Comparison of ENCODE assay signal across 4 cellular contexts in the genomic region with DNA sequence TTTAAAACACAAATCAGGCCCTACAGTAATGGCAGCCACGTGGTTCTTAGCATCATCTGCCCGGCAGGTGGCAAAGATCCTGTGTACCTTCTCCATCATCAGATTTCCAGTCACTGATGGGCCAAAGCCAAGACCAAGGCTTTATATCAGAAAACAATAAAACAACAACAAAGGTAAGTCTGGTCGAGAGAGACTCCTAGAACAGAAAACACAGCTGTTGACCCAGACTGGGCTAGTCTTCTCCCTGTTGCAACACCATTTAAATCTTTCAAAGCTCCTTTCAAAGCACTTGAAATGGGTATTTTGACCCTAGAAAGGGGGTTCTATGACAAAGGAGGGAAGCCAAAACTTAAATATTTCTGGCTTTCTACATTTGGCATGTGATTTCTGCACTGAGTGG.
"Had no signal": no experiment of that assay in that cellular context is flagged by ENCODE, and none has a peak within 500 bp of the region (broad histone marks: within the 10 kb centered on the region; RNA-seq: fewer than 3 reads in every experiment).

No MANE protein-coding gene starts in this region.

- H3K4me1 Mint-ChIP-seq: IgD-negative memory B cell had no signal

- H3K27me3 Mint-ChIP-seq: IgD-negative memory B cell had no signal

- H3K9me3 Mint-ChIP-seq: GM23338 had no signal

- H3K36me3 Mint-ChIP-seq: IgD-negative memory B cell had no signal

- H3K27ac Mint-ChIP-seq: H9, IgD-negative memory B cell had no signal

- ATAC-seq: GM23338 had no signal

- H3K4me2 ChIP-seq: GM23338 had no signal

- H3K4me3 Mint-ChIP-seq: GM23338, H9, IgD-negative memory B cell had no signal

- H3K4me3 ChIP-seq: GM23338 had no signal

- DNase-seq: H9, HCEC 1CT had no signal

- H2AFZ ChIP-seq: GM23338 had no signal
